ENCODE assay signal across 8 cellular contexts in the genomic region with DNA sequence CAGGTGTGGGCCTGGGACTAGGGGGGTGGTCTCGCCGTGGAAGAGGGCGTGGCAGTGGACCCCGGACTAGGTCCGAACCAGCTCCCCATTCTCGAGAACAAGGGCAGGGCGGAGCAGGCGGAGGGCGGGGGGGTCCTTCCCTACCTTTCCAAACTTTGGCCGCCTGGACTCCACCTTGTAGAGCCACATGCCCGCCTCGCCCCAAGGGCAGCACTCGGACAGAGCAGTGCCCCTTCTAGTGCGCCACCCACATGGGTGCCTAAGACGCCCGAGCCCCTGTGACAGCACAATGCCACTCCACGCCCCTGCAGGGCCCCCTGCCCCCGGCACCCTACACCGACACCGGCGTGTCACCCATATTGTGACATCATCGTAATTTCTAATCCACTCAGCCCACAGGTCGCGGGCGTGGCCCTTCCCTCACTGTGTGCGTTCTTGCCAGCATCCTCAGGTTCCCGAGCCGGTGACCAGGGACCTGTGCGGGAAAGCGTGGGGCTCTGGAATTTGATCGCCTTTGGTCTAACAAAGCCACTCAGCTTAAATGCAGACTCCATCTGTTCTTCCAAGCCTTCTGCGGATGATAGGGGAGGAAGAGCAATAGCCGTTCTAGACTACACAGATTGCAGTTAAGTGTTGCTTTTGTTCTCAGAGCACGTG. TPM values are rescaled to one million over a fixed set of nuclear protein-coding genes. Genes with fewer than 3 reads are reported as not detected.
DNase-seq lines count a peak whose midpoint lies in the region; ATAC-seq and TF ChIP-seq lines count a peak whose summit lies in the region.

No MANE protein-coding gene starts in this region.

- DNase-seq in CD4-positive, CD25-positive, alpha-beta regulatory T cell, result peak; percentile 28 to 37 (median 36)
- DNase-seq in MG63 (no peak), activated B cell treated with CpG ODN at 0.5 μM for 24 hours (no peak), upper lobe of left lung (no peak), KBM-7 (no peak), amniotic stem cell (lab: John Stamatoyannopoulos, UW) (no peak)
- DNase-seq in naive thymus-derived CD4-positive, alpha-beta T cell, result peak in 8 of 9 donors; percentile 37 to 68 (median 50)

- peak overlapping the region; percentile 83 for H3K27ac ChIP-seq in CD4-positive, CD25-positive, alpha-beta regulatory T cell (ENCODE audit: insufficient read depth, low read length, poor library complexity, severe bottlenecking)
- peak overlapping the region; percentile 79 for H3K27ac ChIP-seq in naive thymus-derived CD4-positive, alpha-beta T cell (ENCODE audit: low read depth, low read length)
- peak overlapping the region in 3 of 4 donors; percentile 36 to 86 (median 45) for H3K27ac ChIP-seq in upper lobe of left lung

- peak overlapping the region; percentile 87 to 95 (median 92) for H3K4me3 Mint-ChIP-seq in CD4-positive, CD25-positive, alpha-beta regulatory T cell
- peak overlapping the region; percentile 90 for H3K4me3 Mint-ChIP-seq in activated B cell treated with CpG ODN at 0.5 μM for 24 hours
- H3K4me3 Mint-ChIP-seq in naive thymus-derived CD4-positive, alpha-beta T cell, result peak overlapping the region; percentile 86 to 98 (median 90)

- no peak for ATAC-seq in CD4-positive, CD25-positive, alpha-beta regulatory T cell (ENCODE audit: low read depth in 2 of 2)
- no peak for ATAC-seq in activated B cell treated with CpG ODN at 0.5 μM for 24 hours (ENCODE audit: low read depth)
- peak; percentile 25 for ATAC-seq in naive thymus-derived CD4-positive, alpha-beta T cell
- ATAC-seq in upper lobe of left lung (ENCODE audit: low FRiP score in 2 of 2), result peak in 1 of 2 donors; percentile 25

- in situ Hi-C loops in KBM-7 (cut with MboI; ENCODE audit: low pct_unique_long_range_greater_than_20kb, low sequenced_read_pairs), result no loop called here

- POLR2A ChIA-PET in activated B cell treated with CpG ODN at 0.5 μM for 24 hours (lab: Charles Lee), result interaction anchor here (0.6 to 3.1 kb wide), 2 partner anchors 11 to 91 kb away, joined by 3 to 25 read pairs; a partner anchor contains a TSS
- POLR2A ChIA-PET in naive thymus-derived CD4-positive, alpha-beta T cell (lab: Charles Lee), result interaction anchor here (1.2 to 13.6 kb wide), 6 partner anchors 10 to 92 kb away, joined by 3 to 226 read pairs (median 22); a partner anchor contains a TSS

- no peaks in the 10 kb centered on the region for H3K27me3 ChIP-seq in CD4-positive, CD25-positive, alpha-beta regulatory T cell (ENCODE audit: control insufficient read depth, insufficient read depth, low read length)
- H3K27me3 ChIP-seq in MG63 (no peaks in the 10 kb centered on the region), endocrine pancreas (ENCODE audit: control insufficient read depth, insufficient read depth, low read length) (no peaks in the 10 kb centered on the region), upper lobe of left lung (no peaks in the 10 kb centered on the region)
- no peaks in the 10 kb centered on the region for H3K27me3 ChIP-seq in naive thymus-derived CD4-positive, alpha-beta T cell (ENCODE audit: control insufficient read depth in 2 of 2, insufficient read depth in 2 of 2, low read length in 2 of 2)

- peaks cover 24% of the 10 kb centered on the region for H3K4me1 ChIP-seq in CD4-positive, CD25-positive, alpha-beta regulatory T cell (ENCODE audit: control insufficient read depth, insufficient read depth, low read length, poor library complexity, severe bottlenecking)
- peaks cover 12% of the 10 kb centered on the region for H3K4me1 ChIP-seq in endocrine pancreas (ENCODE audit: control insufficient read depth, insufficient read depth, low read length)
- peaks cover 8 to 11% of the 10 kb centered on the region in 2 donors for H3K4me1 ChIP-seq in naive thymus-derived CD4-positive, alpha-beta T cell (ENCODE audit: control insufficient read depth in 2 of 2, insufficient read depth in 2 of 2, low read length in 2 of 2)
- peaks cover 4 to 31% (median 24%) of the 10 kb centered on the region in 4 donors for H3K4me1 ChIP-seq in upper lobe of left lung

- no peaks in the 10 kb centered on the region for H3K9me3 Mint-ChIP-seq in CD4-positive, CD25-positive, alpha-beta regulatory T cell
- peaks cover 2% of the 10 kb centered on the region for H3K9me3 Mint-ChIP-seq in activated B cell treated with CpG ODN at 0.5 μM for 24 hours
- no peaks in the 10 kb centered on the region for H3K9me3 Mint-ChIP-seq in naive thymus-derived CD4-positive, alpha-beta T cell

- peaks cover 3% of the 10 kb centered on the region for H3K36me3 Mint-ChIP-seq in CD4-positive, CD25-positive, alpha-beta regulatory T cell
- peaks cover 4% of the 10 kb centered on the region for H3K36me3 Mint-ChIP-seq in activated B cell treated with CpG ODN at 0.5 μM for 24 hours (ENCODE audit: low read depth)
- peaks cover 0 to 14% (median 0%) of the 10 kb centered on the region in 5 donors for H3K36me3 Mint-ChIP-seq in naive thymus-derived CD4-positive, alpha-beta T cell

- TF ChIP-seq POLR2A in upper lobe of left lung (IDR thresholded peaks at IDR 0.05), result no peak

- no peak overlapping the region for H3K9ac ChIP-seq in endocrine pancreas (ENCODE audit: control insufficient read depth, insufficient read depth, low read length)

- no peak for TF ChIP-seq EP300 in upper lobe of left lung (IDR thresholded peaks at IDR 0.05)

- H3K36me3 ChIP-seq in CD4-positive, CD25-positive, alpha-beta regulatory T cell (ENCODE audit: control insufficient read depth, insufficient read depth, low read length), result no peaks in the 10 kb centered on the region
- H3K36me3 ChIP-seq in MG63 (peaks cover 28% of the 10 kb centered on the region), endocrine pancreas (ENCODE audit: control insufficient read depth, insufficient read depth, low read length) (no peaks in the 10 kb centered on the region), upper lobe of left lung (peaks cover 0 to 11% (median 0%) of the 10 kb centered on the region in 4 donors)
- peaks cover 0 to 6% (median 0%) of the 10 kb centered on the region in 3 experiments for H3K36me3 ChIP-seq in naive thymus-derived CD4-positive, alpha-beta T cell (ENCODE audit: control insufficient read depth in 2 of 3, insufficient read depth in 3 of 3, low read length in 3 of 3)

- CTCF ChIA-PET in activated B cell treated with CpG ODN at 0.5 μM for 24 hours (lab: Charles Lee), result interaction anchor here (1.2 kb wide), 1 partner anchor 11 kb away, joined by 4 read pairs; no protein-coding TSS in a partner anchor
- CTCF ChIA-PET in naive thymus-derived CD4-positive, alpha-beta T cell (lab: Charles Lee), result interaction anchor here (0.9 to 17.1 kb wide), 3 partner anchors 11 to 92 kb away, joined by 3 to 361 read pairs (median 43); a partner anchor contains a TSS

- H3K4me3 ChIP-seq in CD4-positive, CD25-positive, alpha-beta regulatory T cell (ENCODE audit: low read depth, low read length), result no peak overlapping the region
- H3K4me3 ChIP-seq in MG63 (peak overlapping the region; percentile 99), endocrine pancreas (ENCODE audit: control insufficient read depth, insufficient read depth, low read length) (peak overlapping the region; percentile 16), upper lobe of left lung (peak overlapping the region; percentile 75 to 85 (median 84))
- peak overlapping the region; percentile 77 for H3K4me3 ChIP-seq in naive thymus-derived CD4-positive, alpha-beta T cell (ENCODE audit: low read length)

- intact Hi-C loops in activated B cell treated with CpG ODN at 0.5 μM for 24 hours (cut with micrococcal nuclease), result loop anchor here (1.0 to 5.0 kb wide), 7 partner anchors 32 to 526 kb away; a partner anchor contains a TSS
- intact Hi-C loops in naive thymus-derived CD4-positive, alpha-beta T cell (cut with micrococcal nuclease), result loop anchor here (1.0 to 5.0 kb wide), 8 partner anchors 16 to 567 kb away; a partner anchor contains a TSS

- no peak for TF ChIP-seq CTCF in activated B cell treated with CpG ODN at 0.5 μM for 24 hours (IDR thresholded peaks at IDR 0.05)
- TF ChIP-seq CTCF in upper lobe of left lung (IDR thresholded peaks at IDR 0.05), result no peak

- H3K9me3 ChIP-seq in CD4-positive, CD25-positive, alpha-beta regulatory T cell (ENCODE audit: control insufficient read depth in 2 of 2, low read length in 2 of 2), result no peaks in the 10 kb centered on the region
- H3K9me3 ChIP-seq in MG63 (no peaks in the 10 kb centered on the region), endocrine pancreas (ENCODE audit: control insufficient read depth, low read length) (no peaks in the 10 kb centered on the region), upper lobe of left lung (no peaks in the 10 kb centered on the region)
- H3K9me3 ChIP-seq in naive thymus-derived CD4-positive, alpha-beta T cell (ENCODE audit: control insufficient read depth in 2 of 3, low read length in 3 of 3), result no peaks in the 10 kb centered on the region

- WGBS in upper lobe of left lung, 2 donors, result 19 to 45% methylated on average over 20 to 25 of the region's 34 CpGs

- H3K27ac Mint-ChIP-seq in CD4-positive, CD25-positive, alpha-beta regulatory T cell, result peak overlapping the region in 2 of 3 donors; percentile 79 to 93
- peak overlapping the region; percentile 53 for H3K27ac Mint-ChIP-seq in activated B cell treated with CpG ODN at 0.5 μM for 24 hours
- H3K27ac Mint-ChIP-seq in naive thymus-derived CD4-positive, alpha-beta T cell, result peak overlapping the region; percentile 65 to 97 (median 91)

- H3K4me1 Mint-ChIP-seq in CD4-positive, CD25-positive, alpha-beta regulatory T cell, result peaks cover 12 to 29% (median 21%) of the 10 kb centered on the region in 4 donors
- peaks cover 15% of the 10 kb centered on the region for H3K4me1 Mint-ChIP-seq in activated B cell treated with CpG ODN at 0.5 μM for 24 hours
- H3K4me1 Mint-ChIP-seq in naive thymus-derived CD4-positive, alpha-beta T cell, result peaks cover 11 to 31% (median 22%) of the 10 kb centered on the region in 7 donors

- H3K27me3 Mint-ChIP-seq in CD4-positive, CD25-positive, alpha-beta regulatory T cell, result peaks cover 7% of the 10 kb centered on the region
- H3K27me3 Mint-ChIP-seq in activated B cell treated with CpG ODN at 0.5 μM for 24 hours, result no peaks in the 10 kb centered on the region
- H3K27me3 Mint-ChIP-seq in naive thymus-derived CD4-positive, alpha-beta T cell, result peaks cover 0 to 34% (median 0%) of the 10 kb centered on the region in 5 donors

RNA-seq across cellular contexts. Expression of a gene that starts 0.6 kb away (rescaled TPM):
- 44.9 TPM for total RNA-seq in CD4-positive, CD25-positive, alpha-beta regulatory T cell
- polyA plus RNA-seq in CD4-positive, CD25-positive, alpha-beta regulatory T cell, result 100 to 1,000 TPM; 167 to 242 (median 197) TPM
- total RNA-seq in MG63 (2014; rRNA removed; shearing (Covaris generic); ENCODE audit: low replicate concordance), result 85.4 and 116 TPM in 2 replicates
- total RNA-seq in activated B cell treated with CpG ODN at 0.5 μM for 24 hours, result 24.8 and 25.6 TPM in 2 replicates
- 100 to 1,000 TPM in 1 of 5 experiments, 10 to 100 TPM in 4; 29.3 to 347 (median 75.3) TPM for total RNA-seq in naive thymus-derived CD4-positive, alpha-beta T cell
- polyA plus RNA-seq in naive thymus-derived CD4-positive, alpha-beta T cell, result 100 to 1,000 TPM; 247 to 289 TPM
- 100 to 1,000 TPM in 1 of 6 donors, 10 to 100 TPM in 5; 38.3 to 103 (median 52.2) TPM for total RNA-seq in upper lobe of left lung

RNA-seq across cellular contexts. Expression of a gene that starts 31.3 kb away (rescaled TPM):
- total RNA-seq in CD4-positive, CD25-positive, alpha-beta regulatory T cell, result 1.6 TPM
- under 1 TPM in 2 of 4 donors, not detected in 2; 0.24 to 0.42 TPM for polyA plus RNA-seq in CD4-positive, CD25-positive, alpha-beta regulatory T cell
- 3.8 and 8.3 TPM in 2 replicates for total RNA-seq in MG63 (2014; rRNA removed; shearing (Covaris generic); ENCODE audit: low replicate concordance)
- total RNA-seq in activated B cell treated with CpG ODN at 0.5 μM for 24 hours, result 3.7 and 4.6 TPM in 2 replicates
- total RNA-seq in naive thymus-derived CD4-positive, alpha-beta T cell, result 1 to 10 TPM; 3.4 to 6.0 (median 4.0) TPM
- under 1 TPM; 0.21 to 0.51 TPM for polyA plus RNA-seq in naive thymus-derived CD4-positive, alpha-beta T cell
- total RNA-seq in upper lobe of left lung, result 1 to 10 TPM; 1.9 to 9.6 (median 7.0) TPM

RNA-seq across cellular contexts. Expression of a gene that starts 47.5 kb away (rescaled TPM):
- not detected for total RNA-seq in CD4-positive, CD25-positive, alpha-beta regulatory T cell
- polyA plus RNA-seq in CD4-positive, CD25-positive, alpha-beta regulatory T cell, result under 1 TPM in 3 of 4 donors, not detected in 1; 0.15 to 0.26 (median 0.20) TPM
- 10.3 and 20.6 TPM in 2 replicates for total RNA-seq in MG63 (2014; rRNA removed; shearing (Covaris generic); ENCODE audit: low replicate concordance)
- total RNA-seq in activated B cell treated with CpG ODN at 0.5 μM for 24 hours (0.42 and 0.64 TPM in 2 replicates), upper lobe of left lung (1 to 10 TPM in 1 of 6 donors, under 1 TPM in 2, not detected in 3; 0.43 to 1.1 (median 0.74) TPM)
- total RNA-seq in naive thymus-derived CD4-positive, alpha-beta T cell, result 1 to 10 TPM in 1 of 5 experiments, under 1 TPM in 1, not detected in 3; 0.83 to 4.3 TPM
- not detected for polyA plus RNA-seq in naive thymus-derived CD4-positive, alpha-beta T cell

Comparison
In these comparisons a context has a peak if more than half of its experiments do, and no peak if none do; other contexts are left out.
1. DNase-seq: peak in CD4-positive, CD25-positive, alpha-beta regulatory T cell (3 of 3) and naive thymus-derived CD4-positive, alpha-beta T cell (8 of 9); none in MG63 (single experiment), activated B cell treated with CpG ODN at 0.5 μM for 24 hours (single experiment), upper lobe of left lung (0 of 2), KBM-7 (single experiment) and amniotic stem cell (single experiment).
2. Peak in every context shown above with its lines, with median percentiles within 50 percentile points of each other: H3K27ac ChIP-seq, H3K27ac Mint-ChIP-seq and H3K4me3 Mint-ChIP-seq.